ENCODE assay signal across 18 cellular contexts in the genomic region with DNA sequence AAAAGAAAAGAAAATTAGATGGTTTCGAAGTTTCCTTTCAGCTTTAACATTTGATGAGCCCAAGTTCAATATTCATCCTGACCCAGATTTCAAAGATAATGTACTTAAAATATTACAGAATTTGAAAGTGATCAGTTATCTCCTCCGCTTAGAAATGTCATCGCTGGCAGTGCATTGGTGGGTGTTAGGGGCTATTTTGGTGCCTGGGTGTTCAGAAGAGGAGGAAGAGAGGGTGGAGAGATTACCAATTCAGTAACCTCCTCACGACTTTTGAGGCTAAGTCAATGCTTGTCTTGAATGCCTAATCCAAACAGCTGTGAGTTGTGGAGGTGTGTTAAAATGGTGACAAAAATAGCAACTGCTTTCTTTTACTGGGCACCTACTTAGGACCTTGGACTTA. TPM values are rescaled to one million over a fixed set of nuclear protein-coding genes. Genes with fewer than 3 reads are reported as not detected.
DNase-seq lines count a peak whose midpoint lies in the region; ATAC-seq and TF ChIP-seq lines count a peak whose summit lies in the region.
"Had no signal": no experiment of that assay in that cellular context is flagged by ENCODE, and none has a peak within 500 bp of the region (broad histone marks: within the 10 kb centered on the region; RNA-seq: fewer than 3 reads in every experiment).

No MANE protein-coding gene starts in this region.

- H3K27me3 Mint-ChIP-seq in activated CD8-positive, alpha-beta T cell treated with anti-CD3 and anti-CD28 coated beads for 36 hours, result no peaks in the 10 kb centered on the region
- H3K27me3 Mint-ChIP-seq in activated CD8-positive, alpha-beta T cell treated with anti-CD3 and anti-CD28 coated beads, Interleukin-2, amount 10 ng/mL, durations not matched to agents 7 days and 5 days (ENCODE audit: low read depth), result no peaks in the 10 kb centered on the region
- no peaks in the 10 kb centered on the region for H3K27me3 Mint-ChIP-seq in activated T-helper 2 cell treated with anti-CD3 and anti-CD28 coated beads, Interferon-gamma antibody, Interleukin-2, Interleukin-4, amounts not matched to agents 10 μg/mL and 5 μg/mL and 100 μg/mL, durations not matched to agents 14 hours and 24 hours and 36 hours (ENCODE audit: low read depth)
- H3K27me3 Mint-ChIP-seq: IgD-negative memory B cell had no signal

- no peak for TF ChIP-seq CTCF in activated CD8-positive, alpha-beta T cell treated with anti-CD3 and anti-CD28 coated beads for 36 hours (IDR thresholded peaks at IDR 0.05)
- no peak for TF ChIP-seq CTCF in GM10248 (IDR thresholded peaks at IDR 0.05; ENCODE audit: control extremely low read depth, extremely low read depth, low read depth, missing control alignments)

- no peak for ATAC-seq in activated CD8-positive, alpha-beta T cell treated with anti-CD3 and anti-CD28 coated beads for 36 hours
- ATAC-seq in activated CD8-positive, alpha-beta T cell treated with anti-CD3 and anti-CD28 coated beads, Interleukin-2, amount 10 ng/mL, durations not matched to agents 7 days and 5 days, result no peak

- POLR2A ChIA-PET in activated CD8-positive, alpha-beta T cell treated with anti-CD3 and anti-CD28 coated beads for 36 hours (lab: Charles Lee), result interaction anchor here (0.6 to 2.6 kb wide), 5 partner anchors 10 to 40 kb away, joined by 3 to 11 read pairs (median 3); no protein-coding TSS in a partner anchor
- POLR2A ChIA-PET in activated CD8-positive, alpha-beta T cell treated with anti-CD3 and anti-CD28 coated beads, Interleukin-2, amount 10 ng/mL, durations not matched to agents 7 days and 5 days (lab: Charles Lee), result interaction anchor here (1.7 kb wide), 1 partner anchor 39 kb away, joined by 3 read pairs; the partner anchor contains the start of gene RPS6KA5
- POLR2A ChIA-PET in GM10248 (lab: Yijun Ruan, JAX), result no interaction called here

- peaks cover 4% of the 10 kb centered on the region for H3K4me1 Mint-ChIP-seq in activated CD8-positive, alpha-beta T cell treated with anti-CD3 and anti-CD28 coated beads for 36 hours (ENCODE audit: low read depth)
- peaks cover 8% of the 10 kb centered on the region for H3K4me1 Mint-ChIP-seq in activated CD8-positive, alpha-beta T cell treated with anti-CD3 and anti-CD28 coated beads, Interleukin-2, amount 10 ng/mL, durations not matched to agents 7 days and 5 days (ENCODE audit: low read depth)
- H3K4me1 Mint-ChIP-seq in activated T-helper 2 cell treated with anti-CD3 and anti-CD28 coated beads, Interferon-gamma antibody, Interleukin-2, Interleukin-4, amounts not matched to agents 10 μg/mL and 5 μg/mL and 100 μg/mL, durations not matched to agents 14 hours and 24 hours and 36 hours (ENCODE audit: low read depth), result peaks cover 36% of the 10 kb centered on the region

- no peaks in the 10 kb centered on the region for H3K36me3 Mint-ChIP-seq in activated CD8-positive, alpha-beta T cell treated with anti-CD3 and anti-CD28 coated beads for 36 hours (ENCODE audit: low read depth)
- peaks cover 2% of the 10 kb centered on the region for H3K36me3 Mint-ChIP-seq in activated CD8-positive, alpha-beta T cell treated with anti-CD3 and anti-CD28 coated beads, Interleukin-2, amount 10 ng/mL, durations not matched to agents 7 days and 5 days (ENCODE audit: low read depth)
- H3K36me3 Mint-ChIP-seq in activated T-helper 2 cell treated with anti-CD3 and anti-CD28 coated beads, Interferon-gamma antibody, Interleukin-2, Interleukin-4, amounts not matched to agents 10 μg/mL and 5 μg/mL and 100 μg/mL, durations not matched to agents 14 hours and 24 hours and 36 hours (ENCODE audit: low read depth), result no peaks in the 10 kb centered on the region

- no peak overlapping the region for H3K4me3 Mint-ChIP-seq in activated CD8-positive, alpha-beta T cell treated with anti-CD3 and anti-CD28 coated beads for 36 hours
- no peak overlapping the region for H3K4me3 Mint-ChIP-seq in activated CD8-positive, alpha-beta T cell treated with anti-CD3 and anti-CD28 coated beads, Interleukin-2, amount 10 ng/mL, durations not matched to agents 7 days and 5 days
- no peak overlapping the region for H3K4me3 Mint-ChIP-seq in activated T-helper 2 cell treated with anti-CD3 and anti-CD28 coated beads, Interferon-gamma antibody, Interleukin-2, Interleukin-4, amounts not matched to agents 10 μg/mL and 5 μg/mL and 100 μg/mL, durations not matched to agents 14 hours and 24 hours and 36 hours (ENCODE audit: low read depth)
- H3K4me3 Mint-ChIP-seq: H9, HFFc6, IgD-negative memory B cell had no signal

- no peaks in the 10 kb centered on the region for H3K9me3 Mint-ChIP-seq in activated CD8-positive, alpha-beta T cell treated with anti-CD3 and anti-CD28 coated beads for 36 hours
- H3K9me3 Mint-ChIP-seq in activated CD8-positive, alpha-beta T cell treated with anti-CD3 and anti-CD28 coated beads, Interleukin-2, amount 10 ng/mL, durations not matched to agents 7 days and 5 days (ENCODE audit: insufficient read depth), result no peaks in the 10 kb centered on the region
- no peaks in the 10 kb centered on the region for H3K9me3 Mint-ChIP-seq in activated T-helper 2 cell treated with anti-CD3 and anti-CD28 coated beads, Interferon-gamma antibody, Interleukin-2, Interleukin-4, amounts not matched to agents 10 μg/mL and 5 μg/mL and 100 μg/mL, durations not matched to agents 14 hours and 24 hours and 36 hours
- H3K9me3 Mint-ChIP-seq: H9, HFFc6, IgD-negative memory B cell had no signal

- intact Hi-C loops in activated CD8-positive, alpha-beta T cell treated with anti-CD3 and anti-CD28 coated beads for 36 hours (cut with micrococcal nuclease), result no loop called here
- intact Hi-C loops in activated T-helper 2 cell treated with anti-CD3 and anti-CD28 coated beads, Interferon-gamma antibody, Interleukin-2, Interleukin-4, amounts not matched to agents 10 μg/mL and 5 μg/mL and 100 μg/mL, durations not matched to agents 14 hours and 24 hours and 36 hours (cut with micrococcal nuclease), result loop anchor here (1.0 to 2.0 kb wide), 4 partner anchors 13 to 131 kb away; no protein-coding TSS in a partner anchor

- CTCF ChIA-PET in activated CD8-positive, alpha-beta T cell treated with anti-CD3 and anti-CD28 coated beads for 36 hours (lab: Charles Lee), result interaction anchor here (1.0 kb wide), 1 partner anchor 11 kb away, joined by 3 read pairs; no protein-coding TSS in a partner anchor
- CTCF ChIA-PET in activated CD8-positive, alpha-beta T cell treated with anti-CD3 and anti-CD28 coated beads, Interleukin-2, amount 10 ng/mL, durations not matched to agents 7 days and 5 days (lab: Charles Lee), result interaction anchor here (1.2 kb wide), 1 partner anchor 73 kb away, joined by 3 read pairs; no protein-coding TSS in a partner anchor
- CTCF ChIA-PET in GM10248 (lab: Yijun Ruan, JAX), result interaction anchor here (1.2 to 2.8 kb wide), 2 partner anchors 14 to 73 kb away, joined by 5 to 9 read pairs; partner anchors contain the start of gene DGLUCY

- H3K27ac Mint-ChIP-seq in activated CD8-positive, alpha-beta T cell treated with anti-CD3 and anti-CD28 coated beads for 36 hours, result peak overlapping the region; percentile 54
- H3K27ac Mint-ChIP-seq in activated CD8-positive, alpha-beta T cell treated with anti-CD3 and anti-CD28 coated beads, Interleukin-2, amount 10 ng/mL, durations not matched to agents 7 days and 5 days, result no peak overlapping the region
- H3K27ac Mint-ChIP-seq in activated T-helper 2 cell treated with anti-CD3 and anti-CD28 coated beads, Interferon-gamma antibody, Interleukin-2, Interleukin-4, amounts not matched to agents 10 μg/mL and 5 μg/mL and 100 μg/mL, durations not matched to agents 14 hours and 24 hours and 36 hours, result peak overlapping the region; percentile 75
- H3K27ac Mint-ChIP-seq: H9, HFFc6 had no signal

- DNase-seq in activated CD8-positive, alpha-beta T cell treated with anti-CD3 and anti-CD28 coated beads for 36 hours, result no peak
- no peak for DNase-seq in activated CD8-positive, alpha-beta T cell treated with anti-CD3 and anti-CD28 coated beads, Interleukin-2, amount 10 ng/mL, durations not matched to agents 7 days and 5 days
- peak; percentile 7 for DNase-seq in stimulated activated naive CD4-positive, alpha-beta T cell treated with Interleukin-2 at 50 U/mL for 16 hours (lab: John Stamatoyannopoulos, UW)
- DNase-seq in stimulated activated naive CD4-positive, alpha-beta T cell (lab: John Stamatoyannopoulos, UW), result no peak
- DNase-seq in activated T-helper 2 cell treated with anti-CD3 and anti-CD28 coated beads, Interferon-gamma antibody, Interleukin-2, Interleukin-4, amounts not matched to agents 10 μg/mL and 5 μg/mL and 100 μg/mL, durations not matched to agents 14 hours and 24 hours and 36 hours (ENCODE audit: low spot score), result no peak
- no peak for DNase-seq in NK-92 (lab: John Stamatoyannopoulos, UW; ENCODE audit: unreplicated experiment)
- DNase-seq in GM10248 (ENCODE audit: extremely low spot score), result no peak
- DNase-seq: H9; HFFc6; NCI-H1105; NCI-H146; NCI-H2029; NCI-H2227 treated with DMSO at 0.1 percent for 48 hours; NCI-H510A treated with DMSO at 0.1 percent for 48 hours; NCI-H748 treated with DMSO at 0.1 percent for 48 hours; NK-92 treated with Interleukin-12 subunit alpha and Interleukin-12 subunit beta, amount 100 ng/mL, for 24 hours; SHP77 treated with DMSO at 0.1 percent for 48 hours had no signal

RNA-seq across cellular contexts. Expression of gene DGLUCY, which starts 13.8 kb away (rescaled TPM):
- total RNA-seq in activated CD8-positive, alpha-beta T cell treated with anti-CD3 and anti-CD28 coated beads for 36 hours, result 10 to 100 TPM; 52.3 to 59.3 TPM
- total RNA-seq in activated CD8-positive, alpha-beta T cell treated with anti-CD3 and anti-CD28 coated beads, Interleukin-2, amount 10 ng/mL, durations not matched to agents 7 days and 5 days, result 100 to 1,000 TPM; 111 to 119 TPM
- total RNA-seq in activated T-helper 2 cell treated with anti-CD3 and anti-CD28 coated beads, Interferon-gamma antibody, Interleukin-2, Interleukin-4, amounts not matched to agents 10 μg/mL and 5 μg/mL and 100 μg/mL, durations not matched to agents 14 hours and 24 hours and 36 hours, result 48.5 and 52.1 TPM in 2 replicates

RNA-seq across cellular contexts. Expression of gene RPS6KA5, which starts 39.6 kb away (rescaled TPM):
- 10 to 100 TPM; 12.8 to 12.9 TPM for total RNA-seq in activated CD8-positive, alpha-beta T cell treated with anti-CD3 and anti-CD28 coated beads for 36 hours
- 10 to 100 TPM; 50.8 to 53.1 TPM for total RNA-seq in activated CD8-positive, alpha-beta T cell treated with anti-CD3 and anti-CD28 coated beads, Interleukin-2, amount 10 ng/mL, durations not matched to agents 7 days and 5 days
- total RNA-seq in activated T-helper 2 cell treated with anti-CD3 and anti-CD28 coated beads, Interferon-gamma antibody, Interleukin-2, Interleukin-4, amounts not matched to agents 10 μg/mL and 5 μg/mL and 100 μg/mL, durations not matched to agents 14 hours and 24 hours and 36 hours, result 20.5 and 21.4 TPM in 2 replicates
